9 cellular contexts compared by ENCODE assay signal in the genomic region with DNA sequence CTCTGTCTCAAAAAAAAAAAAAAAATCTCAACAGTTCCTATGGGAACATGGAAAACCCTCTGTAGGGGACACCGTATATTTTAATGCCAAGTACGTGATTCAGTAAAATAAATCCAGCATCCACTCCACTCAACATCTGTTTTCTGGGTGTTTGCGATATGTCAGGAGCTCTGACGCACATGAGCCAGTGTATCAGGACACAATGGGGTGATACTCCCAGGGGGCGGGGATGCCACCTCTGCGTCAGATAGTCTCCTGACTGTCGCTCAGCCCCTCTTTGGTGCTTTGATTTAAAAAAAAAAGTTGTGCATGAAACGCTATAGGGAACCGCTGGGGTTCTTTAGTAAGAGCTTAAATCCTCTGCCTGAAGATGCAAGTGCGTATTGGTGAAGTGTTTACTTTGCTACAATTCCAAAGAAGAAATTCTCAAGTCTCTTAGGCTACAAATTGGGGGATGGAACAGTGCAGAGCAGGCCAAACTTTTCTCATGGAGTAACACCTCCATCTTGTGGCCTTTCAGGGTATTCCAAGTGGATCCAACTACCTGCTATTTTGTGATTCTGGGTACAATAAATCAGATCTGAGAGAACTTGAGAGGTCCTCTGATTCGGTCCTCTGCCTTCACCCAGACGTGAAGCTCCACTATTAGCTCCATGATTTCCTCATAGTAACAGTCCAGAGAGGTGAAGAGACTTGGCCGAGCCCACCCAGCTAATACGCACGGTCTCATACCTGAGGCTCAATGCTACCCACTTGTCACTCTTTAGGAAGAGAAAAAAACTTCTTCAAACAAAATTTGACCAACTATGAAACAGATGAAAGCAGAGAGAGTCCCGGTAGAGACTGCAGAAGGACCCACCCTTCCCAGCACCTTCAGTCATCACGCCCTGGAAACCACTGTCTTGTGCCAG. TPM values are rescaled to one million over a fixed set of nuclear protein-coding genes. Genes with fewer than 3 reads are reported as not detected.
DNase-seq lines count a peak whose midpoint lies in the region; ATAC-seq, FAIRE-seq and TF ChIP-seq lines count a peak whose summit lies in the region.
"Had no signal": no experiment of that assay in that cellular context is flagged by ENCODE, and none has a peak within 500 bp of the region (broad histone marks: within the 10 kb centered on the region; RNA-seq: fewer than 3 reads in every experiment).

No MANE protein-coding gene starts in this region.

- DNase-seq in CD1c-positive myeloid dendritic cell (ENCODE audit: extremely low spot score), result peak; percentile 46
- peak; percentile 38 for DNase-seq in GM19240 (ENCODE audit: insufficient read length, low spot score)
- peak; percentile 71 for DNase-seq in NCI-H460 (ENCODE audit: extremely low read depth, low read depth)
- DNase-seq in GM12878 (ENCODE audit: low read depth, low spot score), result no peak
- peak; percentile 84 for DNase-seq in inferior parietal cortex (ENCODE audit: extremely low spot score)
- peak in 1 of 2 donors; percentile 16 for DNase-seq in stimulated activated naive CD8-positive, alpha-beta T cell treated with anti-CD3 and anti-CD28 coated beads, Interleukin-15, amount 100 ng/mL, for 72 hours

- no peaks in the 10 kb centered on the region for H3K36me3 ChIP-seq in GM12878 (ENCODE audit: control insufficient read depth in 2 of 2, insufficient read depth in 2 of 2, low read length in 1 of 2)

- H3K4me1 Mint-ChIP-seq in stimulated activated naive CD8-positive, alpha-beta T cell treated with anti-CD3 and anti-CD28 coated beads, Interleukin-15, amount 100 ng/mL, for 72 hours, result no peaks in the 10 kb centered on the region

- POLR2A ChIA-PET in GM12878 (lab: Charles Lee), result no interaction called here

- WGBS in GM12878 (ENCODE audit: insufficient coverage, insufficient replicate concordance, low lambda C conversion rate, missing lambda C conversion rate), result 59% methylated on average over 17 of the region's 17 CpGs

- SMC1A ChIA-PET in GM12878 (lab: Charles Lee; ENCODE audit: uncharacterized antibody, unreplicated experiment), result interaction anchor here (0.6 to 1.4 kb wide), 5 partner anchors 22 to 349 kb away, joined by 3 to 9 read pairs (median 3); no protein-coding TSS in a partner anchor

- no peaks in the 10 kb centered on the region for H3K79me2 ChIP-seq in GM12878 (ENCODE audit: control insufficient read depth, insufficient read depth, low read length)

- no peaks in the 10 kb centered on the region for H4K20me1 ChIP-seq in GM12878 (ENCODE audit: control insufficient read depth, insufficient read depth)

- H3K4me3 Mint-ChIP-seq in stimulated activated naive CD8-positive, alpha-beta T cell treated with anti-CD3 and anti-CD28 coated beads, Interleukin-15, amount 100 ng/mL, for 72 hours, result no peak overlapping the region

- in situ Hi-C loops in GM12878 (cut with MboI), result loop anchor here (5.0 to 10.0 kb wide), 3 partner anchors 54 to 354 kb away; no protein-coding TSS in a partner anchor

- no peak overlapping the region for H3K27ac Mint-ChIP-seq in stimulated activated naive CD8-positive, alpha-beta T cell treated with anti-CD3 and anti-CD28 coated beads, Interleukin-15, amount 100 ng/mL, for 72 hours

- no peak overlapping the region for H2AFZ ChIP-seq in GM12878 (ENCODE audit: control insufficient read depth, low read depth, low read length)

- H3K27me3 Mint-ChIP-seq in stimulated activated naive CD8-positive, alpha-beta T cell treated with anti-CD3 and anti-CD28 coated beads, Interleukin-15, amount 100 ng/mL, for 72 hours, result peaks cover 26% of the 10 kb centered on the region

- no TSS peak for BruUV-seq in GM12878 (replicated peaks; lab: Mats Ljungman, UMichigan)

- no peak overlapping the region for H3K4me3 ChIP-seq in GM12878

- peak; percentile 65 to 86 (median 72); a peak in 5 of 6 replicates for TF ChIP-seq CTCF in GM12878 (IDR thresholded peaks at IDR 0.05 in 2 of 3, conservative IDR thresholded peaks at IDR 0.05 in 1 of 3; ENCODE audit: control insufficient read depth in 2 of 3, extremely low read depth in 1 of 3, insufficient read depth in 1 of 3, low read depth in 3 of 3, low read length in 3 of 3)

- peak; percentile 96 for TF ChIP-seq RAD21 in GM12878 (IDR thresholded peaks at IDR 0.05; ENCODE audit: insufficient read depth, low read depth, low read length)

- H3K4me2 ChIP-seq in GM12878 (ENCODE audit: control insufficient read depth, insufficient read depth), result no peak overlapping the region

- H3K27ac ChIP-seq in GM12878 (ENCODE audit: control insufficient read depth, insufficient read depth), result no peak overlapping the region

- TF ChIP-seq EP300 in GM12878 (IDR thresholded peaks at IDR 0.05; ENCODE audit: borderline replicate concordance in 1 of 2, control insufficient read depth in 1 of 2, low read depth in 2 of 2, low read length in 2 of 2), result no peak

- intact Hi-C loops in GM12878 (cut with micrococcal nuclease; ENCODE audit: unreplicated experiment), result loop anchor here (1.0 to 2.0 kb wide), 4 partner anchors 49 to 356 kb away; no protein-coding TSS in a partner anchor

- TF ChIP-seq POLR2A in GM12878 (IDR thresholded peaks at IDR 0.05; ENCODE audit: low read depth, low read length), result no peak

- no peaks in the 10 kb centered on the region for H3K27me3 ChIP-seq in GM12878 (replicated peaks in 1 of 2; ENCODE audit: control insufficient read depth in 2 of 2, insufficient read depth in 2 of 2, low read length in 1 of 2)

- no peak overlapping the region for H3K9ac ChIP-seq in GM12878 (ENCODE audit: control insufficient read depth, insufficient read depth, low read length)

- no peaks in the 10 kb centered on the region; the same call in 2 of the 3 replicates for H3K9me3 ChIP-seq in GM12878 (replicated peaks; ENCODE audit: control insufficient read depth, insufficient read depth, low read length)

- CTCF ChIA-PET in GM12878 (lab: Yijun Ruan, JAX), result interaction anchor here (0.7 to 6.0 kb wide), 17 partner anchors 9 to 460 kb away, joined by 3 to 69 read pairs (median 4); no protein-coding TSS in a partner anchor

- H3K4me1 ChIP-seq in GM12878 (ENCODE audit: control insufficient read depth, insufficient read depth, low read length), result peaks cover 10% of the 10 kb centered on the region

- RAD21 ChIA-PET in GM12878 (lab: Charles Lee; ENCODE audit: unreplicated experiment), result interaction anchor here (0.9 to 3.0 kb wide), 4 partner anchors 20 to 355 kb away, joined by 3 to 25 read pairs (median 8); no protein-coding TSS in a partner anchor

- ATAC-seq in GM12878 (peak; percentile 78), HG02938 (IDR thresholded peaks at IDR 0.05; ENCODE audit: unreplicated experiment) (no peak), HG03521 (IDR thresholded peaks at IDR 0.05; ENCODE audit: unreplicated experiment) (no peak)
- ATAC-seq in stimulated activated naive CD8-positive, alpha-beta T cell treated with anti-CD3 and anti-CD28 coated beads, Interleukin-15, amount 100 ng/mL, for 72 hours, result peak; percentile 56

- H3K9me3 Mint-ChIP-seq in stimulated activated naive CD8-positive, alpha-beta T cell treated with anti-CD3 and anti-CD28 coated beads, Interleukin-15, amount 100 ng/mL, for 72 hours, result no peaks in the 10 kb centered on the region

- peak; percentile 83 for FAIRE-seq in GM12878 (lab: Jason Lieb, UNC)

TF ChIP-seq in GM12878, 131 proteins besides CTCF, POLR2A, EP300 and RAD21 (continues in another document):
- no peak for TF ChIP-seq TCF7 (IDR thresholded peaks at IDR 0.05; ENCODE audit: borderline replicate concordance)
- TF ChIP-seq, protein P1, sequence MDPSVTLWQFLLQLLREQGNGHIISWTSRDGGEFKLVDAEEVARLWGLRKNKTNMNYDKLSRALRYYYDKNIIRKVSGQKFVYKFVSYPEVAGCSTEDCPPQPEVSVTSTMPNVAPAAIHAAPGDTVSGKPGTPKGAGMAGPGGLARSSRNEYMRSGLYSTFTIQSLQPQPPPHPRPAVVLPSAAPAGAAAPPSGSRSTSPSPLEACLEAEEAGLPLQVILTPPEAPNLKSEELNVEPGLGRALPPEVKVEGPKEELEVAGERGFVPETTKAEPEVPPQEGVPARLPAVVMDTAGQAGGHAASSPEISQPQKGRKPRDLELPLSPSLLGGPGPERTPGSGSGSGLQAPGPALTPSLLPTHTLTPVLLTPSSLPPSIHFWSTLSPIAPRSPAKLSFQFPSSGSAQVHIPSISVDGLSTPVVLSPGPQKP (IDR thresholded peaks at IDR 0.05; ENCODE audit: low read depth, low read length), result no peak
- peak; percentile 43; the same call in 1 of the 2 replicates for TF ChIP-seq YY1 (IDR thresholded peaks at IDR 0.05; ENCODE audit: low read depth, low read length)
- TF ChIP-seq, protein P2, sequence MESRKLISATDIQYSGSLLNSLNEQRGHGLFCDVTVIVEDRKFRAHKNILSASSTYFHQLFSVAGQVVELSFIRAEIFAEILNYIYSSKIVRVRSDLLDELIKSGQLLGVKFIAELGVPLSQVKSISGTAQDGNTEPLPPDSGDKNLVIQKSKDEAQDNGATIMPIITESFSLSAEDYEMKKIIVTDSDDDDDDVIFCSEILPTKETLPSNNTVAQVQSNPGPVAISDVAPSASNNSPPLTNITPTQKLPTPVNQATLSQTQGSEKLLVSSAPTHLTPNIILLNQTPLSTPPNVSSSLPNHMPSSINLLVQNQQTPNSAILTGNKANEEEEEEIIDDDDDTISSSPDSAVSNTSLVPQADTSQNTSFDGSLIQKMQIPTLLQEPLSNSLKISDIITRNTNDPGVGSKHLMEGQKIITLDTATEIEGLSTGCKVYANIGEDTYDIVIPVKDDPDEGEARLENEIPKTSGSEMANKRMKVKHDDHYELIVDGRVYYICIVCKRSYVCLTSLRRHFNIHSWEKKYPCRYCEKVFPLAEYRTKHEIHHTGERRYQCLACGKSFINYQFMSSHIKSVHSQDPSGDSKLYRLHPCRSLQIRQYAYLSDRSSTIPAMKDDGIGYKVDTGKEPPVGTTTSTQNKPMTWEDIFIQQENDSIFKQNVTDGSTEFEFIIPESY (IDR thresholded peaks at IDR 0.05), result no peak
- TF ChIP-seq CBX3 (IDR thresholded peaks at IDR 0.05; ENCODE audit: borderline replicate concordance, low read depth), result no peak

RNA-seq across cellular contexts. Expression of a gene that starts 9.3 kb away (rescaled TPM):
- total RNA-seq in NCI-H460 (2014; rRNA removed; shearing (Covaris generic)), result 0.23 and 0.37 TPM in 2 replicates
- 0.18 and 2.3 TPM in 2 replicates for polyA plus RNA-seq in NCI-H460 (2014; cell fraction: nucleus; rRNA removed)
- 0.23 TPM in 1 of 2 replicates, not detected in the other for total RNA-seq in GM12878 (2013; cell fraction: nucleolus; rRNA removed)
- total RNA-seq in GM12878 (2014; rRNA removed) (not detected in 2 replicates), GM12878 (2014; rRNA removed; fragmentation: Illumina TruSeq; extraction: Trizol) (not detected in 2 replicates), GM12878 (2021) (not detected in 2 replicates)
- not detected for polyA plus RNA-seq in GM12878 (2011; ENCODE audit: low read depth)
- polyA plus RNA-seq in GM12878 (2011; rRNA removed) (not detected in 2 replicates), GM12878 (2014; fragmentation: Illumina TruSeq; extraction: Trizol) (not detected in 2 replicates), GM12878 (2014; fragmentation: Nextera tagmentation; extraction: Ambion mirVana) (under 1 TPM; 0.05 to 0.11 TPM), GM12878 (2014; rRNA removed) (not detected in 2 replicates), GM12878 (2016; fragmentation: Nextera tagmentation; extraction: Ambion mirVana) (under 1 TPM in 1 of 2 experiments, not detected in 1; 0.11 TPM)
- not detected in 2 replicates for polyA plus RNA-seq in GM12878 (2011; cell fraction: cytosol; rRNA removed)
- polyA plus RNA-seq in GM12878 (2011; cell fraction: nucleus; rRNA removed), result not detected in 2 replicates
- 0.26 TPM in 1 of 2 replicates, not detected in the other for polyA plus RNA-seq in GM12878 (2012)
- not detected in 2 replicates for polyA minus RNA-seq in GM12878 (2011; rRNA and poly(A)+ RNA removed)
- polyA minus RNA-seq in GM12878 (2011; cell fraction: cytosol; rRNA and poly(A)+ RNA removed), result not detected in 2 replicates
- not detected in 2 replicates for polyA minus RNA-seq in GM12878 (2011; cell fraction: nucleus; rRNA and poly(A)+ RNA removed)
- total RNA-seq: mononuclear cell had no signal

Comparison
In these comparisons a context has a peak if more than half of its experiments do, and no peak if none do; other contexts are left out.
1. ATAC-seq: peak in GM12878 (single experiment) and stimulated activated naive CD8-positive, alpha-beta T cell treated with anti-CD3 and anti-CD28 coated beads, Interleukin-15, amount 100 ng/mL, for 72 hours (single experiment); none in HG02938 (single experiment) and HG03521 (single experiment).